1 cellular context compared by ENCODE assay signal in the genomic region with DNA sequence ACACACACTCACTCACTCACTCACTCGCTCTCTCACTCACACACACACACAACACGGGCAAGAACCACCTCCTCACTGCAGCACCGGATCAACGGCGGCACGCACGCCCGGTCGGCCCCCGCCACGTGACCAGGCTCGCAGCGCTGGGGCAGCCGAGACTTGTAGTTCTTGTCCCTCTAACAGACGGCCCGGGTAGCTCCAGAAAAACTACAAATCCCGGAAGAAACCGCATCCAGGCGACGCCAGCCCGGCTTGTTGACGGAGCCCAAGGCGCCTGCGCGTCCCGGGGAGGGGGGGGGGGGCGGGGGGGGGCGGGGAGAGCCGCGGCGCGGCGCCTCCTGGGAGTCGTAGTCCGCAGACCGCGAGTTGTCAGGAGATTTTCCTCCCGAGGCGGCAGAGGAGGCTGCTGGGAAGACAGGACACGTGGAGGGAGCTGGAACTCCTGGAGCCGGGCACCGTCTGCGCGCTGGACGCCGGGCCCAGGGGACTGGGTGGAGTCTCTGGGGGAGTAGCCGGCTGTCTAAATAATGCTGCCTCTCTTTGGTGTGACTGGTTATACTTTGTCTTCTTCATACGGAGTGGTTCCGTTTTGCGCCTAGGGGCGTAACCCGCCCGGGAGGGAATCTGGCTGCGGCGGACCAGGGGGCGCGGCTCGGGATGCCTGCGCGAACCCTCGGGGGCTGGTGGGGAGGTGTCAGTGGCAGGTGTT.
A peak's percentile ranks its signal among the peaks of the same experiment; 100 is the strongest.
TF ChIP-seq lines count a peak whose summit lies in the region.

Gene MAX (minus strand): TSS at position 77 of the 709 bp plus-strand sequence. CDS start 178 bp downstream, outside the sequence.

TF ChIP-seq in K562, 482 proteins besides CTCF, POLR2A, EP300 and RAD21 (continued from another document and continues in another):
- no peak for TF ChIP-seq SFPQ (IDR thresholded peaks at IDR 0.05; ENCODE audit: low read depth, low read length)
- TF ChIP-seq, protein P1, sequence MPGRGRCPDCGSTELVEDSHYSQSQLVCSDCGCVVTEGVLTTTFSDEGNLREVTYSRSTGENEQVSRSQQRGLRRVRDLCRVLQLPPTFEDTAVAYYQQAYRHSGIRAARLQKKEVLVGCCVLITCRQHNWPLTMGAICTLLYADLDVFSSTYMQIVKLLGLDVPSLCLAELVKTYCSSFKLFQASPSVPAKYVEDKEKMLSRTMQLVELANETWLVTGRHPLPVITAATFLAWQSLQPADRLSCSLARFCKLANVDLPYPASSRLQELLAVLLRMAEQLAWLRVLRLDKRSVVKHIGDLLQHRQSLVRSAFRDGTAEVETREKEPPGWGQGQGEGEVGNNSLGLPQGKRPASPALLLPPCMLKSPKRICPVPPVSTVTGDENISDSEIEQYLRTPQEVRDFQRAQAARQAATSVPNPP (IDR thresholded peaks at IDR 0.05; ENCODE audit: borderline replicate concordance, insufficient read depth, insufficient read length), result no peak
- no peak for TF ChIP-seq YY1 (IDR thresholded peaks at IDR 0.05; ENCODE audit: borderline replicate concordance in 1 of 3, control insufficient read depth in 1 of 3, extremely low read depth in 1 of 3, insufficient read depth in 3 of 3, insufficient read length in 1 of 3, insufficient replicate concordance in 2 of 3, low read depth in 1 of 3, low read length in 2 of 3)
- peak; percentile 100 for TF ChIP-seq VEZF1 (CRISPR knock-in tag; IDR thresholded peaks at IDR 0.05)
- no peak for TF ChIP-seq ZNF347 (CRISPR knock-in tag; IDR thresholded peaks at IDR 0.05; ENCODE audit: low read depth)
- peak; percentile 77 to 81 for TF ChIP-seq NRF1 (conservative IDR thresholded peaks at IDR 0.05 in 1 of 2, IDR thresholded peaks at IDR 0.05 in 1 of 2)
- TF ChIP-seq GATA2 (CRISPR knock-in tag; IDR thresholded peaks at IDR 0.05), result no peak
- no peak for TF ChIP-seq NUFIP1 (IDR thresholded peaks at IDR 0.05; ENCODE audit: partially characterized antibody)
- TF ChIP-seq ZKSCAN8 (CRISPR knock-in tag; IDR thresholded peaks at IDR 0.05), result no peak
- no peak for TF ChIP-seq MAFF (IDR thresholded peaks at IDR 0.05; ENCODE audit: low read length)
- TF ChIP-seq NCOR1 (IDR thresholded peaks at IDR 0.05), result peak; percentile 16; the same call in 1 of the 2 replicates
- TF ChIP-seq ELF2 (CRISPR knock-in tag; IDR thresholded peaks at IDR 0.05), result no peak
- TF ChIP-seq SMARCE1 (IDR thresholded peaks at IDR 0.05), result peak; percentile 30; the same call in 1 of the 2 replicates
- TF ChIP-seq ZNF175 (CRISPR knock-in tag; IDR thresholded peaks at IDR 0.05; ENCODE audit: low read depth), result no peak
- no peak for TF ChIP-seq ATF4 (CRISPR knock-in tag; IDR thresholded peaks at IDR 0.05)
- TF ChIP-seq, protein P2, sequence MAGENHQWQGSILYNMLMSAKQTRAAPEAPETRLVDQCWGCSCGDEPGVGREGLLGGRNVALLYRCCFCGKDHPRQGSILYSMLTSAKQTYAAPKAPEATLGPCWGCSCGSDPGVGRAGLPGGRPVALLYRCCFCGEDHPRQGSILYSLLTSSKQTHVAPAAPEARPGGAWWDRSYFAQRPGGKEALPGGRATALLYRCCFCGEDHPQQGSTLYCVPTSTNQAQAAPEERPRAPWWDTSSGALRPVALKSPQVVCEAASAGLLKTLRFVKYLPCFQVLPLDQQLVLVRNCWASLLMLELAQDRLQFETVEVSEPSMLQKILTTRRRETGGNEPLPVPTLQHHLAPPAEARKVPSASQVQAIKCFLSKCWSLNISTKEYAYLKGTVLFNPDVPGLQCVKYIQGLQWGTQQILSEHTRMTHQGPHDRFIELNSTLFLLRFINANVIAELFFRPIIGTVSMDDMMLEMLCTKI (IDR thresholded peaks at IDR 0.05; ENCODE audit: partially characterized antibody), result no peak
- no peak for TF ChIP-seq ZKSCAN1 (IDR thresholded peaks at IDR 0.05; ENCODE audit: low read depth, low read length)
- no peak for TF ChIP-seq ZNF583 (CRISPR knock-in tag; IDR thresholded peaks at IDR 0.05)
- no peak for TF ChIP-seq TSC22D4 (tag; IDR thresholded peaks at IDR 0.05)
- no peak for TF ChIP-seq NCOA4 (IDR thresholded peaks at IDR 0.05; ENCODE audit: partially characterized antibody)
- no peak for TF ChIP-seq PCBP2 (IDR thresholded peaks at IDR 0.05; ENCODE audit: low read depth, low read length, poor library complexity, severe bottlenecking)
- no peak for TF ChIP-seq ELK1 (CRISPR knock-in tag; IDR thresholded peaks at IDR 0.05)
- TF ChIP-seq LARP7 (IDR thresholded peaks at IDR 0.05), result peak; percentile 14; the same call in 1 of the 2 replicates
- TF ChIP-seq SP2 (IDR thresholded peaks at IDR 0.05; ENCODE audit: extremely low read depth, low read depth, low read length, poor library complexity, severe bottlenecking), result no peak
- TF ChIP-seq ZNF143 (CRISPR knock-in tag; IDR thresholded peaks at IDR 0.05), result peak; percentile 89
- TF ChIP-seq KLF13 (tag; IDR thresholded peaks at IDR 0.05; ENCODE audit: borderline replicate concordance, low read depth), result peak; percentile 57; the same call in 1 of the 2 replicates
- no peak for TF ChIP-seq CBX8 (IDR thresholded peaks at IDR 0.05; ENCODE audit: borderline replicate concordance, extremely low read depth, low read depth, low read length, poor library complexity, severe bottlenecking)
- no peak for TF ChIP-seq ZNF277 (CRISPR knock-in tag; IDR thresholded peaks at IDR 0.05; ENCODE audit: borderline replicate concordance)
- TF ChIP-seq ZBTB1 (CRISPR knock-in tag; IDR thresholded peaks at IDR 0.05; ENCODE audit: borderline replicate concordance, low read depth), result no peak
- TF ChIP-seq RBM25 (IDR thresholded peaks at IDR 0.05; ENCODE audit: low read depth, low read length, severe bottlenecking), result no peak
- TF ChIP-seq ZNF778 (CRISPR knock-in tag; IDR thresholded peaks at IDR 0.05), result no peak
- no peak for TF ChIP-seq SMARCB1 (IDR thresholded peaks at IDR 0.05; ENCODE audit: insufficient read length, low read depth)
- TF ChIP-seq ETV5 (CRISPR knock-in tag; IDR thresholded peaks at IDR 0.05; ENCODE audit: low read depth), result no peak
- TF ChIP-seq ZFPM2 (CRISPR knock-in tag; IDR thresholded peaks at IDR 0.05), result no peak
- no peak for TF ChIP-seq U2AF2 (optimal IDR thresholded peaks at IDR 0.05; ENCODE audit: low read depth, low read length)
- TF ChIP-seq DACH1 (IDR thresholded peaks at IDR 0.05; ENCODE audit: partially characterized antibody), result no peak
- no peak for TF ChIP-seq ZNF436 (CRISPR knock-in tag; IDR thresholded peaks at IDR 0.05)
- no peak for TF ChIP-seq ZNF232 (CRISPR knock-in tag; IDR thresholded peaks at IDR 0.05)
- peak; percentile 39 for TF ChIP-seq CCNT2 (IDR thresholded peaks at IDR 0.05; ENCODE audit: borderline replicate concordance, extremely low read depth, insufficient read length, low read depth, low read length)
- TF ChIP-seq TAF7 (tag; IDR thresholded peaks at IDR 0.05), result no peak
- TF ChIP-seq RFX1 (IDR thresholded peaks at IDR 0.05), result no peak
- no peak; the same call in 1 of the 2 replicates for TF ChIP-seq NR2C1 (IDR thresholded peaks at IDR 0.05)
- peak; percentile 63; the same call in 1 of the 2 replicates for TF ChIP-seq NR2C1 (tag; IDR thresholded peaks at IDR 0.05)
- TF ChIP-seq ZNF217 (CRISPR knock-in tag; IDR thresholded peaks at IDR 0.05), result no peak
- peak; percentile 96 for TF ChIP-seq ETS1 (conservative IDR thresholded peaks at IDR 0.05; ENCODE audit: control insufficient read depth, low read depth, low read length)
- peak; percentile 76 for TF ChIP-seq NKRF (IDR thresholded peaks at IDR 0.05; ENCODE audit: borderline replicate concordance)
- TF ChIP-seq MEF2D (tag; conservative IDR thresholded peaks at IDR 0.05; ENCODE audit: low read depth), result no peak
- TF ChIP-seq TBL1XR1 (IDR thresholded peaks at IDR 0.05; ENCODE audit: low read length in 2 of 2), result no peak
- 0 out of 2 replicates have a peak, but pooled peaks have one; percentile 15 for TF ChIP-seq LEF1 (IDR thresholded peaks at IDR 0.05)
- TF ChIP-seq ZNF253 (CRISPR knock-in tag; conservative IDR thresholded peaks at IDR 0.05), result no peak
- TF ChIP-seq ZNF184 (CRISPR knock-in tag; IDR thresholded peaks at IDR 0.05), result no peak
- no peak for TF ChIP-seq FOXO4 (CRISPR knock-in tag; IDR thresholded peaks at IDR 0.05)
- TF ChIP-seq HCFC1 (IDR thresholded peaks at IDR 0.05; ENCODE audit: low read depth, low read length), result peak; percentile 94
- no peak for TF ChIP-seq DMBX1 (CRISPR knock-in tag; IDR thresholded peaks at IDR 0.05; ENCODE audit: borderline replicate concordance)
- TF ChIP-seq CEBPB (tag; IDR thresholded peaks at IDR 0.05), result no peak
